Comparison of ENCODE assay signal across 11 cellular contexts in the genomic region with DNA sequence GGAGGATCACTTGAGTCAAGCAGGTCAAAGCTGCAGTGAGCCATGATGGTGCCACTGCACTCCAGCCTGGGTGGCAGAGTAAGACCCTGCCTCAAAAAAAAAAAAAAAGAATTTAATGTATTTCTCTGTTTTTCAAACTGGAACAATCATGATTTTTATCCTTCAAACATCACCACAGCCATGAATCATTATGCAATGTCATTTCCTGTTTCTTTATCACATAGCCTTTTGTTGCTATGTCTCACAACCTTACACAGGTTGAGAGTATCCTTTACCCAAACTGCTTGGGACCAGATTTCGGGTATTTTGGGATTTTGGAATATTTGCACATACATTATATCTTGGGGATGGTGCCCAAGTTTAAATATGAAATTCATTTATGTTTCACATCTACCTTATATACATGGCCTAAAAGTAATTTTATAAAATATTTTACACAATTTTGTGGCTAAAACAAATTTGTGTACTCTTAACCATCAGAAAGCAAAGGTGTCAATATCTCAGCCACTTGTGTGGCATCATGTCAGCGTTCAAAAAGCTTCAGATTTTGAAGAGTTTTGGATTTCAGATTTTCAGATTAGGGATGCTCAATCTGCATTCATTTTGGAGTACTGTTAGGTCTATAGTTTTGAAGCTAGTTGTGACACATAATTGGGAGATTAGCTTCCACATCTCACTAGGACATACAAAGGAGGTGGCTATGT. TPM values are rescaled to one million over a fixed set of nuclear protein-coding genes. Genes with fewer than 3 reads are reported as not detected.
DNase-seq lines count a peak whose midpoint lies in the region; ATAC-seq, FAIRE-seq and TF ChIP-seq lines count a peak whose summit lies in the region.
"Had no signal": no experiment of that assay in that cellular context is flagged by ENCODE, and none has a peak within 500 bp of the region (broad histone marks: within the 10 kb centered on the region; RNA-seq: fewer than 3 reads in every experiment).

No MANE protein-coding gene starts in this region.

- peak overlapping the region; percentile 85 for H3K27ac Mint-ChIP-seq in central memory CD8-positive, alpha-beta T cell (ENCODE audit: low read depth)

- peaks cover 53% of the 10 kb centered on the region for H3K4me1 Mint-ChIP-seq in central memory CD8-positive, alpha-beta T cell

- peaks cover 0 to 8% (median 0%) of the 10 kb centered on the region in 3 donors for H3K36me3 ChIP-seq in tibial artery

- no peaks in the 10 kb centered on the region for H3K9me3 Mint-ChIP-seq in central memory CD8-positive, alpha-beta T cell

- peaks cover 0 to 11% (median 8%) of the 10 kb centered on the region in 4 donors for H3K4me1 ChIP-seq in tibial artery

- no peak overlapping the region for H3K4me3 ChIP-seq in tibial artery

- H3K27me3 ChIP-seq in tibial artery = no peaks in the 10 kb centered on the region

- intact Hi-C loops in cardiac septum (cut with DNase I) = loop anchor here (10.0 kb wide), 1 partner anchor 290 kb away; no protein-coding TSS in a partner anchor
- intact Hi-C loops in tibial artery (cut with DNase I; ENCODE audit: low total_unique reads) = no loop called here

- peak; percentile 38 for ATAC-seq in GM18868 (IDR thresholded peaks at IDR 0.05; ENCODE audit: unreplicated experiment)
- peak; percentile 84 for ATAC-seq in central memory CD8-positive, alpha-beta T cell (replicated peaks; ENCODE audit: extremely low read depth, poor library complexity, severe bottlenecking)
- ATAC-seq in HG02642 (IDR thresholded peaks at IDR 0.05; ENCODE audit: poor library complexity, unreplicated experiment) = no peak

- H3K36me3 Mint-ChIP-seq in central memory CD8-positive, alpha-beta T cell (ENCODE audit: insufficient read depth) = peaks cover 1% of the 10 kb centered on the region

- FAIRE-seq in RCC 7860 (lab: Jason Lieb, UNC) = peak; percentile 28

- H3K9me3 ChIP-seq in tibial artery = no peaks in the 10 kb centered on the region

- no peak overlapping the region for H3K4me3 Mint-ChIP-seq in central memory CD8-positive, alpha-beta T cell

- no peaks in the 10 kb centered on the region for H3K27me3 Mint-ChIP-seq in central memory CD8-positive, alpha-beta T cell

- DNase-seq in RCC 7860 (ENCODE audit: low spot score) (no peak), UCSD-AML1 (lab: John Stamatoyannopoulos, UW; ENCODE audit: unreplicated experiment) (no peak), cardiac septum (ENCODE audit: low spot score) (no peak), tibial artery (no peak)
- DNase-seq in central memory CD8-positive, alpha-beta T cell (ENCODE audit: low spot score in 2 of 2) = no peak
- DNase-seq: NCI-H2081 treated with DMSO at 0.1 percent for 48 hours, T1000 had no signal

- H3K27ac ChIP-seq in 22Rv1 = peak overlapping the region; percentile 52; the same call in 1 of the 2 replicates
- H3K27ac ChIP-seq in tibial artery = no peak overlapping the region
- H3K27ac ChIP-seq: parathyroid adenoma had no signal

- no peak for TF ChIP-seq CTCF in 22Rv1 (IDR thresholded peaks at IDR 0.05)
- TF ChIP-seq CTCF in tibial artery (IDR thresholded peaks at IDR 0.05) = no peak

RNA-seq across cellular contexts. Expression of a gene that starts 8.2 kb away (rescaled TPM):
- 21.7 TPM for total RNA-seq in cardiac septum

RNA-seq across cellular contexts. Expression of a gene that starts 54.8 kb away (rescaled TPM):
- total RNA-seq in cardiac septum = 19.3 TPM
